In the genomic region with DNA sequence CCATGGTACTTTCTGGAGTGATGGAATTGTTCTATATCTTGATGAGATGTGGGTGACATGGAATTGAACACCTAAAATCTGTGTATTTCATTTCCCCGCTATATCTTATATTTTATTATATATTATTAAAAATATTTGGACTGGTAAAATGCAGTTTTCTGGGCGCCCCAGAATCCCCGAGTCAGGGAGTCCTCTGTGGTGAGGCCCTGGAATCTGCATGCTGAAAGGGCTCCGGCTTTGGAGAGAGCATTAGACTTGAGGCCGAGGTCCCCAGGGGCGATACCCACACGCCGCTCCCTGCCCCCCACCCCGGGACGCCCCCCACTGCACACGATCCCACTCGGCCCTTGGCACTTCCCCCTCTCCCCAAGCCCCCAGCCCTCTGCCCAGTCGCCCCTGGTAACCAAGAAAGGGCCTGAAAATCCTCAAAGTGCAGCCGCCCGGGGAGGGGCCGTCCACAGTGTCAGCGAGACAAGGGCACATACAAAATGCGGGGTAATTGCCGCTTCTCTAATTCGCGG, we compare ENCODE assay signal across 11 cellular contexts.
DNase-seq lines count a peak whose midpoint lies in the region; ATAC-seq, FAIRE-seq and TF ChIP-seq lines count a peak whose summit lies in the region.
"Had no signal": no experiment of that assay in that cellular context is flagged by ENCODE, and none has a peak within 500 bp of the region (broad histone marks: within the 10 kb centered on the region; RNA-seq: fewer than 3 reads in every experiment).

No MANE protein-coding gene starts in this region.

- peak overlapping the region; percentile 51 to 67 for H3K27ac ChIP-seq in liver (ENCODE audit: low read depth in 1 of 2, low read length in 2 of 2)
- no peak overlapping the region for H3K27ac ChIP-seq in HepG2 (ENCODE audit: extremely low read length, insufficient read depth, low read length)
- H3K27ac ChIP-seq in gastroesophageal sphincter = peak overlapping the region; percentile 48 to 92 (median 88)
- H3K27ac ChIP-seq in trophoblast cell (ENCODE audit: low read depth, low read length) = no peak overlapping the region

- BruUV-seq in HepG2 (replicated peaks; lab: Mats Ljungman, UMichigan) = no TSS peak

- no peak overlapping the region for H2BK5ac ChIP-seq in trophoblast cell (ENCODE audit: low read depth, low read length, poor library complexity)

- H3K9ac ChIP-seq in liver (ENCODE audit: low read depth in 1 of 2, low read length in 2 of 2) (no peak overlapping the region), HepG2 (ENCODE audit: insufficient read depth, low read depth, low read length) (no peak overlapping the region), trophoblast cell (ENCODE audit: low read length) (no peak overlapping the region)

- intact Hi-C loops in HepG2 (cut with micrococcal nuclease; ENCODE audit: unreplicated experiment) = no loop called here

- H3K14ac ChIP-seq in trophoblast cell (ENCODE audit: low read length) = no peak overlapping the region

- H3K4ac ChIP-seq in trophoblast cell (ENCODE audit: low read depth, low read length) = no peak overlapping the region

- TF ChIP-seq EP300 in HepG2 (IDR thresholded peaks at IDR 0.05; ENCODE audit: low read depth in 2 of 2, low read length in 2 of 2) (no peak), HepG2 (CRISPR knock-in tag; IDR thresholded peaks at IDR 0.05; ENCODE audit: borderline replicate concordance) (no peak), gastroesophageal sphincter (IDR thresholded peaks at IDR 0.05) (no peak)

- H3K18ac ChIP-seq in trophoblast cell (ENCODE audit: low read length) = no peak overlapping the region

- in situ Hi-C loops in HepG2 (cut with HindIII; ENCODE audit: extremely low pct_ligation_motif_present, low pct_unique_long_range_greater_than_20kb) = no loop called here

- H3K9me3 ChIP-seq in liver (ENCODE audit: control insufficient read depth in 4 of 4, low read length in 3 of 4) = no peaks in the 10 kb centered on the region
- no peaks in the 10 kb centered on the region for H3K9me3 ChIP-seq in HepG2 (ENCODE audit: low read length)
- H3K9me3 ChIP-seq in gastroesophageal sphincter = no peaks in the 10 kb centered on the region
- peaks cover 2% of the 10 kb centered on the region for H3K9me3 ChIP-seq in trophoblast cell (ENCODE audit: insufficient read depth, low read depth, low read length)

- no peak overlapping the region for H2AK5ac ChIP-seq in trophoblast cell (ENCODE audit: low read length)

- ATAC-seq in HepG2 (no peak), gastroesophageal sphincter (no peak), HG02981 (IDR thresholded peaks at IDR 0.05; ENCODE audit: unreplicated experiment) (no peak)
- ATAC-seq: naive thymus-derived CD4-positive, alpha-beta T cell had no signal

- TF ChIP-seq CTCF in liver (IDR thresholded peaks at IDR 0.05; ENCODE audit: low read depth, low read length, missing input control) = no peak
- no peak for TF ChIP-seq CTCF in HepG2 (CRISPR knock-in tag; IDR thresholded peaks at IDR 0.05)
- no peak for TF ChIP-seq CTCF in gastroesophageal sphincter (IDR thresholded peaks at IDR 0.05)

- H2AFZ ChIP-seq in HepG2 (ENCODE audit: low read length) = no peak overlapping the region
- no peak overlapping the region for H2AFZ ChIP-seq in trophoblast cell (ENCODE audit: insufficient read depth, low read length, poor library complexity)

- H3K79me2 ChIP-seq in HepG2 (ENCODE audit: insufficient read depth, low read length) (no peaks in the 10 kb centered on the region), trophoblast cell (ENCODE audit: control insufficient read depth, insufficient read depth, low read length, poor library complexity) (peaks cover 1% of the 10 kb centered on the region)

- DNase-seq in HepG2 (ENCODE audit: low spot score) = no peak
- no peak for DNase-seq in trophoblast cell
- no peak for DNase-seq in activated CD4-positive, alpha-beta T cell treated with anti-CD3 and anti-CD28 coated beads, Interleukin-2, amount 50 U/mL, for 4 hours
- DNase-seq in AG08396 (ENCODE audit: low spot score) = no peak
- DNase-seq in AML-193 (lab: John Stamatoyannopoulos, UW) = no peak
- DNase-seq: activated T-cell treated with anti-CD3 and anti-CD28 coated beads, Interleukin-2, amount 50 U/mL, for 24 hours; central memory CD4-positive, alpha-beta T cell; naive thymus-derived CD4-positive, alpha-beta T cell had no signal

- H4K12ac ChIP-seq in trophoblast cell (ENCODE audit: low read depth, low read length) = no peak overlapping the region

- no peaks in the 10 kb centered on the region for H3K27me3 ChIP-seq in liver (ENCODE audit: control insufficient read depth in 4 of 4, insufficient read depth in 4 of 4, low read length in 3 of 4)
- no peaks in the 10 kb centered on the region for H3K27me3 ChIP-seq in HepG2 (ENCODE audit: control insufficient read depth in 1 of 2, insufficient read depth in 2 of 2, low read length in 2 of 2)
- H3K27me3 ChIP-seq in gastroesophageal sphincter = no peaks in the 10 kb centered on the region
- no peaks in the 10 kb centered on the region for H3K27me3 ChIP-seq in trophoblast cell (ENCODE audit: insufficient read depth, low read length)

- peak overlapping the region; percentile 38 for H4K91ac ChIP-seq in trophoblast cell (ENCODE audit: low read depth, low read length)

- POLR2A ChIA-PET in HepG2 (lab: Yijun Ruan, JAX) = no interaction called here

- TF ChIP-seq RAD21 in liver (IDR thresholded peaks at IDR 0.05) (no peak), HepG2 (CRISPR knock-in tag; IDR thresholded peaks at IDR 0.05) (no peak)

- H4K8ac ChIP-seq in trophoblast cell (ENCODE audit: low read depth, low read length) = peak overlapping the region; percentile 71

- WGBS in liver = 50% methylated on average over 21 of the region's 21 CpGs
- 94% methylated on average over 21 of the region's 21 CpGs for WGBS in HepG2 (ENCODE audit: low lambda C conversion rate)
- WGBS in gastroesophageal sphincter (ENCODE audit: low coverage in 1 of 2), 2 donors = 53 to 88% methylated on average over 5 to 10 of the region's 21 CpGs
- WGBS in trophoblast cell (ENCODE audit: extremely low coverage, insufficient coverage, insufficient read length) = no CpG with 5 or more reads among the region's 21 CpGs

- CTCF ChIA-PET in HepG2 (lab: Yijun Ruan, JAX; ENCODE audit: low intra/inter-chr PET ratio, low total read pairs) = no interaction called here

- no peaks in the 10 kb centered on the region for H3K36me3 ChIP-seq in liver (ENCODE audit: control insufficient read depth in 4 of 4, insufficient read depth in 3 of 4, low read depth in 1 of 4, low read length in 3 of 4)
- H3K36me3 ChIP-seq in HepG2 (replicated peaks in 1 of 2; ENCODE audit: control insufficient read depth in 1 of 2, insufficient read depth in 2 of 2, low read length in 2 of 2) = no peaks in the 10 kb centered on the region
- no peaks in the 10 kb centered on the region for H3K36me3 ChIP-seq in gastroesophageal sphincter
- no peaks in the 10 kb centered on the region for H3K36me3 ChIP-seq in trophoblast cell (ENCODE audit: control insufficient read depth in 1 of 2, insufficient read depth in 2 of 2, low read length in 2 of 2)

- FAIRE-seq in HepG2 (lab: Jason Lieb, UNC) = no peak

- H2BK120ac ChIP-seq in trophoblast cell (ENCODE audit: insufficient read depth, low read length, poor library complexity) = peak overlapping the region; percentile 79

- H3K4me2 ChIP-seq in HepG2 (ENCODE audit: low read depth, low read length) (no peak overlapping the region), trophoblast cell (ENCODE audit: low read length) (peak overlapping the region; percentile 76)

- TF ChIP-seq POLR2A in HepG2 (IDR thresholded peaks at IDR 0.05; ENCODE audit: insufficient read depth in 1 of 2, low read depth in 2 of 2, low read length in 2 of 2) (no peak), gastroesophageal sphincter (IDR thresholded peaks at IDR 0.05) (no peak)

- H3K4me3 ChIP-seq in liver (ENCODE audit: low read depth in 1 of 3, low read length in 3 of 3) (peak overlapping the region in 2 of 3 donors; percentile 50 to 54), HepG2 (replicated peaks in 1 of 3; ENCODE audit: insufficient read depth in 1 of 3, low read depth in 2 of 3, low read length in 3 of 3) (no peak overlapping the region), gastroesophageal sphincter (peak overlapping the region; percentile 45 to 62), trophoblast cell (ENCODE audit: low read depth, low read length) (no peak overlapping the region)

- no peaks in the 10 kb centered on the region for H4K20me1 ChIP-seq in HepG2 (ENCODE audit: insufficient read depth, low read length)

- H3K79me1 ChIP-seq in trophoblast cell (ENCODE audit: low read length) = peaks cover 7% of the 10 kb centered on the region

- peaks cover 0 to 4% (median 2%) of the 10 kb centered on the region in 4 donors for H3K4me1 ChIP-seq in liver (ENCODE audit: control insufficient read depth in 4 of 4, insufficient read depth in 4 of 4, low read length in 3 of 4)
- H3K4me1 ChIP-seq in HepG2 (ENCODE audit: insufficient read depth, low read length) = peaks cover 44% of the 10 kb centered on the region
- H3K4me1 ChIP-seq in gastroesophageal sphincter = peaks cover 0 to 59% (median 8%) of the 10 kb centered on the region in 3 donors
- H3K4me1 ChIP-seq in trophoblast cell (ENCODE audit: control insufficient read depth in 1 of 2, insufficient read depth in 2 of 2, low read length in 2 of 2) = peaks cover 3 to 10% of the 10 kb centered on the region in 2 experiments

- no peak overlapping the region for H3K23ac ChIP-seq in trophoblast cell (ENCODE audit: low read length)

- H2BK12ac ChIP-seq in trophoblast cell (ENCODE audit: low read length) = peak overlapping the region; percentile 33

TF ChIP-seq in liver, 16 proteins besides CTCF, POLR2A, EP300 and RAD21:
- TF ChIP-seq JUND (IDR thresholded peaks at IDR 0.05) = no peak
- no peak for TF ChIP-seq HNF4G (IDR thresholded peaks at IDR 0.05)
- TF ChIP-seq, protein P1, sequence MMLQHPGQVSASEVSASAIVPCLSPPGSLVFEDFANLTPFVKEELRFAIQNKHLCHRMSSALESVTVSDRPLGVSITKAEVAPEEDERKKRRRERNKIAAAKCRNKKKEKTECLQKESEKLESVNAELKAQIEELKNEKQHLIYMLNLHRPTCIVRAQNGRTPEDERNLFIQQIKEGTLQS (IDR thresholded peaks at IDR 0.05) = no peak
- TF ChIP-seq TAF1 (conservative IDR thresholded peaks at IDR 0.05) = no peak
TF ChIP-seq in liver: peak in this region for 0.

TF ChIP-seq in HepG2, 621 proteins besides CTCF, POLR2A, EP300 and RAD21 (continues in another document):
- no peak for TF ChIP-seq ZNF629 (CRISPR knock-in tag; conservative IDR thresholded peaks at IDR 0.05)
- no peak for TF ChIP-seq TCF12 (IDR thresholded peaks at IDR 0.05)
- no peak for TF ChIP-seq TCF12 (CRISPR knock-in tag; IDR thresholded peaks at IDR 0.05)
- TF ChIP-seq SUZ12 (IDR thresholded peaks at IDR 0.05; ENCODE audit: low read depth, low read length) = no peak
- TF ChIP-seq ZBTB21 (CRISPR knock-in tag; IDR thresholded peaks at IDR 0.05) = no peak
- no peak for TF ChIP-seq KLF11 (CRISPR knock-in tag; IDR thresholded peaks at IDR 0.05)
- TF ChIP-seq ZNF337 (CRISPR knock-in tag; IDR thresholded peaks at IDR 0.05; ENCODE audit: borderline replicate concordance, low read depth) = no peak
- no peak for TF ChIP-seq RARA (CRISPR knock-in tag; IDR thresholded peaks at IDR 0.05)

Comparison
In these comparisons a context has a peak if more than half of its experiments do, and no peak if none do; other contexts are left out.
1. H3K27ac ChIP-seq: peak in liver (2 of 2) and gastroesophageal sphincter (4 of 4); none in HepG2 (single experiment) and trophoblast cell (single experiment).
2. H3K4me3 ChIP-seq: peak in liver (2 of 3) and gastroesophageal sphincter (2 of 2); none in HepG2 (0 of 3) and trophoblast cell (single experiment).